In genomic region chr16:21946889-21947635, GRCh38 we compare ENCODE assay signal across 15 cellular contexts. TPM values are rescaled to one million over a fixed set of nuclear protein-coding genes. Genes with fewer than 3 reads are reported as not detected.
DNase-seq lines count a peak whose midpoint lies in the region; ATAC-seq and TF ChIP-seq lines count a peak whose summit lies in the region.
"Had no signal": no experiment of that assay in that cellular context is flagged by ENCODE, and none has a peak within 500 bp of the region (broad histone marks: within the 10 kb centered on the region; RNA-seq: fewer than 3 reads in every experiment).

No MANE protein-coding gene starts in this region.

- H3K9me3 ChIP-seq in WERI-Rb-1 (ENCODE audit: severe bottlenecking) = no peaks in the 10 kb centered on the region
- H3K9me3 ChIP-seq: pancreas, uterus had no signal

- peak; percentile 67 for DNase-seq in activated effector memory CD4-positive, alpha-beta T cell treated with anti-CD3 and anti-CD28 coated beads, Interleukin-2, amount 50 U/mL, for 16 hours
- no peak for DNase-seq in activated effector memory CD4-positive, alpha-beta T cell treated with Interleukin-2 at 50 U/mL for 16 hours
- DNase-seq in activated T-helper 2 cell treated with anti-CD3 and anti-CD28 coated beads, Interferon-gamma antibody, Interleukin-2, Interleukin-4, amounts not matched to agents 10 μg/mL and 5 μg/mL and 100 μg/mL, durations not matched to agents 14 hours and 24 hours and 36 hours (ENCODE audit: low spot score) = no peak
- DNase-seq in stimulated activated CD4-positive, alpha-beta T cell treated with anti-CD3 and anti-CD28 coated beads, Interleukin-4, amount 100 ng/mL, for 24 hours = peak; percentile 23
- DNase-seq in inferior parietal cortex (ENCODE audit: extremely low spot score) = no peak
- DNase-seq in RKO (ENCODE audit: low spot score) = no peak
- no peak for DNase-seq in WERI-Rb-1
- DNase-seq: effector CD8-positive, alpha-beta T cell; GDM1; left colon; pancreas; SHP77; uterus had no signal

- H3K4me1 Mint-ChIP-seq in activated T-helper 2 cell treated with anti-CD3 and anti-CD28 coated beads, Interferon-gamma antibody, Interleukin-2, Interleukin-4, amounts not matched to agents 10 μg/mL and 5 μg/mL and 100 μg/mL, durations not matched to agents 14 hours and 24 hours and 36 hours (ENCODE audit: low read depth) = peaks cover 29% of the 10 kb centered on the region

- no peaks in the 10 kb centered on the region for H3K36me3 ChIP-seq in WERI-Rb-1
- H3K36me3 ChIP-seq: pancreas, uterus had no signal

- peak; percentile 54 for ATAC-seq in GM18511 (IDR thresholded peaks at IDR 0.05; ENCODE audit: unreplicated experiment)
- ATAC-seq: left colon had no signal

- H3K4me3 Mint-ChIP-seq in activated T-helper 2 cell treated with anti-CD3 and anti-CD28 coated beads, Interferon-gamma antibody, Interleukin-2, Interleukin-4, amounts not matched to agents 10 μg/mL and 5 μg/mL and 100 μg/mL, durations not matched to agents 14 hours and 24 hours and 36 hours (ENCODE audit: low read depth) = no peak overlapping the region

- H3K27ac ChIP-seq in WERI-Rb-1 = no peak overlapping the region
- H3K27ac ChIP-seq: pancreas, uterus had no signal

- no peaks in the 10 kb centered on the region for H3K27me3 ChIP-seq in WERI-Rb-1 (ENCODE audit: insufficient read depth, low read depth, severe bottlenecking)
- H3K27me3 ChIP-seq: pancreas, uterus had no signal

- no peaks in the 10 kb centered on the region for H3K9me3 Mint-ChIP-seq in activated T-helper 2 cell treated with anti-CD3 and anti-CD28 coated beads, Interferon-gamma antibody, Interleukin-2, Interleukin-4, amounts not matched to agents 10 μg/mL and 5 μg/mL and 100 μg/mL, durations not matched to agents 14 hours and 24 hours and 36 hours

- intact Hi-C loops in activated T-helper 2 cell treated with anti-CD3 and anti-CD28 coated beads, Interferon-gamma antibody, Interleukin-2, Interleukin-4, amounts not matched to agents 10 μg/mL and 5 μg/mL and 100 μg/mL, durations not matched to agents 14 hours and 24 hours and 36 hours (cut with micrococcal nuclease) = loop anchor here (10.0 kb wide), 1 partner anchor 122 kb away; no protein-coding TSS in a partner anchor

- no peak for TF ChIP-seq CTCF in WERI-Rb-1 (IDR thresholded peaks at IDR 0.05; ENCODE audit: low read depth, low read length)

- H3K27me3 Mint-ChIP-seq in activated T-helper 2 cell treated with anti-CD3 and anti-CD28 coated beads, Interferon-gamma antibody, Interleukin-2, Interleukin-4, amounts not matched to agents 10 μg/mL and 5 μg/mL and 100 μg/mL, durations not matched to agents 14 hours and 24 hours and 36 hours (ENCODE audit: low read depth) = no peaks in the 10 kb centered on the region
- H3K27me3 Mint-ChIP-seq: IgD-negative memory B cell had no signal

- no peak overlapping the region for H3K4me3 ChIP-seq in WERI-Rb-1 (ENCODE audit: low read depth, low read length)
- H3K4me3 ChIP-seq: pancreas, uterus had no signal

- H3K27ac Mint-ChIP-seq in activated T-helper 2 cell treated with anti-CD3 and anti-CD28 coated beads, Interferon-gamma antibody, Interleukin-2, Interleukin-4, amounts not matched to agents 10 μg/mL and 5 μg/mL and 100 μg/mL, durations not matched to agents 14 hours and 24 hours and 36 hours = peak overlapping the region; percentile 56

- H3K36me3 Mint-ChIP-seq in activated T-helper 2 cell treated with anti-CD3 and anti-CD28 coated beads, Interferon-gamma antibody, Interleukin-2, Interleukin-4, amounts not matched to agents 10 μg/mL and 5 μg/mL and 100 μg/mL, durations not matched to agents 14 hours and 24 hours and 36 hours (ENCODE audit: low read depth) = peaks cover 14% of the 10 kb centered on the region

RNA-seq across cellular contexts. Expression of gene UQCRC2, which starts 6.1 kb away (rescaled TPM):
- total RNA-seq in activated T-helper 2 cell treated with anti-CD3 and anti-CD28 coated beads, Interferon-gamma antibody, Interleukin-2, Interleukin-4, amounts not matched to agents 10 μg/mL and 5 μg/mL and 100 μg/mL, durations not matched to agents 14 hours and 24 hours and 36 hours = 269 and 272 TPM in 2 replicates

RNA-seq across cellular contexts. Expression of gene PDZD9, which starts 53.9 kb away (rescaled TPM):
- total RNA-seq in activated T-helper 2 cell treated with anti-CD3 and anti-CD28 coated beads, Interferon-gamma antibody, Interleukin-2, Interleukin-4, amounts not matched to agents 10 μg/mL and 5 μg/mL and 100 μg/mL, durations not matched to agents 14 hours and 24 hours and 36 hours = not detected in 2 replicates
- total RNA-seq: left colon, pancreas, uterus had no signal

Comparison
In these comparisons a context has a peak if more than half of its experiments do, and no peak if none do; other contexts are left out.
1. DNase-seq: peak in activated effector memory CD4-positive, alpha-beta T cell treated with anti-CD3 and anti-CD28 coated beads, Interleukin-2, amount 50 U/mL, for 16 hours (single experiment) and stimulated activated CD4-positive, alpha-beta T cell treated with anti-CD3 and anti-CD28 coated beads, Interleukin-4, amount 100 ng/mL, for 24 hours (single experiment); none in activated effector memory CD4-positive, alpha-beta T cell treated with Interleukin-2 at 50 U/mL for 16 hours (single experiment), activated T-helper 2 cell treated with anti-CD3 and anti-CD28 coated beads, Interferon-gamma antibody, Interleukin-2, Interleukin-4, amounts not matched to agents 10 μg/mL and 5 μg/mL and 100 μg/mL, durations not matched to agents 14 hours and 24 hours and 36 hours (single experiment), inferior parietal cortex (single experiment), RKO (single experiment) and WERI-Rb-1 (single experiment).